In the genomic region with DNA sequence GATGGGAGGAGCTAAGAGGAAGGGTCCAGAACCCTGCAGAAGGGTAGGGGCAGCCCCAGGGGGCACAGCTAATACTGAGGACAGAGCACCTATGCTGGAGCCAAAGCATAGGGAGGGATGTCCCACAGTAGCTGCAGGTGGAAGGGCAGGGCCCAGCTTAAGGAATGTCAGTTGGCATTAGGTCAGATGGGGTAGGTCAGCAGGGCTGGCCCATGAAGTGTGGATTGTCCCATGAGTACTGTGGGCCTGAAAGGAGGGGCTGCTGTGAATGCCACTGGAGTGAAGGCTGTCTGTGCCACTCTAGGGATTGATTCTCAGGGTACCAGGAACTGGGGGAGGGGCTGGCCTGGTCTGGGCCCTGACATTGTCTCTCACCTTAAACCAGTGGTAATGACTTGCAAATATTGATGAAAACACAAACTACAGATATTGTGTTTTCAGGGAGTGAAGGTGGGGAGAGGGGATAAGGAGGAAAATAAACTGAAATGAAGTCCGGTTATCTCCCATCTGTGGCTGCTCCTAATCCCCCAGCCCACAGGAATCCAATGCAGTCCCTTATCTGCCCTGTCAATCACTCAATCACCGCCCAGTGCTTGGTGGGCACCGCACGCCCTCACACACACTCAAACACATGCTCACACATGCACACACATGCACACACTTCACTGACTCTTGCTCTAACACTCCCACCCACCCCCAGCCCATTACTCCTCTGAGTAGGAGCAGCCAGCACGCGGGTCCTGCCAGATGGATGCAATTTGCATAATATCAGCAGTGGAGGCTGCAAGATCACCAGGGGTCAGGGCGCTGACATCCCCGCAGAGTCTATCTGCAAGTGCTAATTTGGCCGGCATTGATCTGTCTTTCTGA, we compare ENCODE assay signal across 13 cellular contexts. TPM values are rescaled to one million over a fixed set of nuclear protein-coding genes. Genes with fewer than 3 reads are reported as not detected.
DNase-seq lines count a peak whose midpoint lies in the region; ATAC-seq and TF ChIP-seq lines count a peak whose summit lies in the region.
"Had no signal": no experiment of that assay in that cellular context is flagged by ENCODE, and none has a peak within 500 bp of the region (broad histone marks: within the 10 kb centered on the region; RNA-seq: fewer than 3 reads in every experiment).

No MANE protein-coding gene starts in this region.

- ATAC-seq in GM19467 (IDR thresholded peaks at IDR 0.05; ENCODE audit: unreplicated experiment): no peak
- no peak for ATAC-seq in GM18909 (IDR thresholded peaks at IDR 0.05; ENCODE audit: poor library complexity, unreplicated experiment)

- WGBS in prostate gland: 72% methylated on average over 9 of the region's 9 CpGs

- peak overlapping the region; percentile 76 for H3K27ac ChIP-seq in BLaER1
- peak overlapping the region; percentile 26 for H3K27ac ChIP-seq in WERI-Rb-1
- H3K27ac ChIP-seq in left ventricle myocardium inferior (replicated peaks): peak overlapping the region; percentile 87
- H3K27ac ChIP-seq in prostate gland: peak overlapping the region; percentile 24 to 71
- H3K27ac ChIP-seq: epithelial cell of prostate, pancreas had no signal

- H3K36me3 ChIP-seq in BLaER1: peaks cover 44% of the 10 kb centered on the region
- H3K36me3 ChIP-seq in WERI-Rb-1: peaks cover 14% of the 10 kb centered on the region
- peaks cover 10% of the 10 kb centered on the region for H3K36me3 ChIP-seq in left ventricle myocardium inferior
- H3K36me3 ChIP-seq in prostate gland: no peaks in the 10 kb centered on the region
- H3K36me3 ChIP-seq: pancreas had no signal

- peak overlapping the region; percentile 56; the same call in 1 of the 2 replicates for H3K9ac ChIP-seq in BLaER1

- H4K20me1 ChIP-seq in BLaER1: no peaks in the 10 kb centered on the region

- DNase-seq in WERI-Rb-1 (peak; percentile 45), left ventricle myocardium inferior (no peak), prostate gland (ENCODE audit: low spot score) (no peak), glomerular visceral epithelial cell (ENCODE audit: extremely low spot score) (no peak), HuH-7.5 (ENCODE audit: low spot score) (no peak)
- DNase-seq: activated CD4-positive, alpha-beta T cell treated with anti-CD3 and anti-CD28 coated beads for 1 hour; NCI-H2171; SIG-M5 had no signal

- H3K27me3 ChIP-seq in BLaER1 (no peaks in the 10 kb centered on the region), WERI-Rb-1 (ENCODE audit: insufficient read depth, low read depth, severe bottlenecking) (no peaks in the 10 kb centered on the region), left ventricle myocardium inferior (ENCODE audit: low read depth) (no peaks in the 10 kb centered on the region), prostate gland (replicated peaks; ENCODE audit: insufficient read depth) (no peaks in the 10 kb centered on the region)
- H3K27me3 ChIP-seq: pancreas had no signal

- TF ChIP-seq CTCF in WERI-Rb-1 (IDR thresholded peaks at IDR 0.05; ENCODE audit: low read depth, low read length) (no peak), left ventricle myocardium inferior (IDR thresholded peaks at IDR 0.05; ENCODE audit: borderline replicate concordance) (no peak), prostate gland (IDR thresholded peaks at IDR 0.05) (no peak)

- intact Hi-C loops in left ventricle myocardium inferior (cut with micrococcal nuclease) (no loop called here), prostate gland (cut with DNase I) (no loop called here)

- TF ChIP-seq POLR2A in prostate gland (IDR thresholded peaks at IDR 0.05): no peak

- H3K4me2 ChIP-seq in BLaER1: peak overlapping the region; percentile 66

- no peak overlapping the region for H3K4me3 ChIP-seq in BLaER1
- no peak overlapping the region for H3K4me3 ChIP-seq in WERI-Rb-1 (ENCODE audit: low read depth, low read length)
- no peak overlapping the region for H3K4me3 ChIP-seq in left ventricle myocardium inferior
- H3K4me3 ChIP-seq in prostate gland: no peak overlapping the region
- H3K4me3 ChIP-seq: pancreas had no signal

- H3K9me3 ChIP-seq in BLaER1 (no peaks in the 10 kb centered on the region), WERI-Rb-1 (ENCODE audit: severe bottlenecking) (no peaks in the 10 kb centered on the region), left ventricle myocardium inferior (replicated peaks) (no peaks in the 10 kb centered on the region), prostate gland (no peaks in the 10 kb centered on the region)
- H3K9me3 ChIP-seq: pancreas had no signal

- H3K4me1 ChIP-seq in BLaER1 (peaks cover 48% of the 10 kb centered on the region), left ventricle myocardium inferior (peaks cover 27% of the 10 kb centered on the region), prostate gland (replicated peaks) (peaks cover 6% of the 10 kb centered on the region)
- H3K4me1 ChIP-seq: pancreas had no signal

RNA-seq across cellular contexts. Expression of a gene that starts 27.8 kb away (rescaled TPM):
- 26.7 TPM for total RNA-seq in left ventricle myocardium inferior
- 10 to 100 TPM; 50.6 to 84.0 TPM for total RNA-seq in prostate gland

Comparison
In these comparisons a context has a peak if more than half of its experiments do, and no peak if none do; other contexts are left out.
1. H3K27ac ChIP-seq: peak in every context shown above with its lines; median percentile 87 in left ventricle myocardium inferior; 76 in BLaER1; 48 in prostate gland; 26 in WERI-Rb-1.